ENCODE assay signal across 8 cellular contexts in the genomic region with DNA sequence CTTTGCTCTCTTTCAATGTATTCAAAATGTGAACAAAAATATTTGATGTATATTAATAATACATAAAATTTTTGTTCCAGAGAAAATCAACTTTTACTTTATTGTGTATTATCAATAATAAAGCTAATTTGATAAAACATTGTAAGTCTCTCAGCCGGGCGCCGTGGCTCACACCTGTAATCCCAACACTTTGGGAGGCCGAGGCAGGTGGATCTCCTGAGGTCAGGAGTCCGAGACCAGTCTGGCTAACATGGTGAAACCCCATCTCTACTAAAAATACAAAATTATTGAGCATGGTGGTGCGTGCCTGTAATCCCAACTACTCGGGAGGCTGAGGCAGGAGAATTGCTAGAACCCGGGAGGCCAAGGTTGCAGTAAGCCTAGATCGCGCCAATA. TPM values are rescaled to one million over a fixed set of nuclear protein-coding genes. Genes with fewer than 3 reads are reported as not detected.
DNase-seq lines count a peak whose midpoint lies in the region; ATAC-seq, FAIRE-seq and TF ChIP-seq lines count a peak whose summit lies in the region.
"Not testable (repeated sequence)": the region's sequence is repeated elsewhere in the genome, so short reads cannot be mapped to it uniquely, and the experiment has no call there.

No MANE protein-coding gene starts in this region.

- not testable (repeated sequence) for H3K4me1 ChIP-seq in K562 (replicated peaks in 1 of 2; ENCODE audit: control insufficient read depth in 2 of 2, insufficient read depth in 2 of 2, low read length in 2 of 2); fibroblast of lung (ENCODE audit: control insufficient read depth, extremely low read depth, insufficient read depth, low read length); mesodermal cell (ENCODE audit: control insufficient read depth, insufficient read depth, low read length, poor library complexity, severe bottlenecking); prostate gland (replicated peaks)
- H3K4me1 ChIP-seq in transverse colon = peaks cover 20 to 52% (median 33%) of the 10 kb centered on the region in 4 donors

- H3K9me3 ChIP-seq in MG63; K562 (replicated peaks; ENCODE audit: control insufficient read depth, insufficient read depth, low read depth, low read length); fibroblast of lung (ENCODE audit: control insufficient read depth, insufficient read depth, low read depth, low read length); mesodermal cell (ENCODE audit: control insufficient read depth, low read length); prostate gland; transverse colon: not testable (repeated sequence)

- WGBS in K562 (ENCODE audit: insufficient coverage, low coverage, missing lambda C conversion rate) = 14% methylated on average over 8 of the region's 10 CpGs
- 75 to 94% methylated on average over 7 of the region's 10 CpGs for WGBS in mesodermal cell (ENCODE audit: insufficient coverage in 2 of 2), 2 experiments
- WGBS in prostate gland = 89% methylated on average over 10 of the region's 10 CpGs
- WGBS in transverse colon (ENCODE audit: low coverage in 1 of 2), 2 donors = 78 to 88% methylated on average over 10 of the region's 10 CpGs

- not testable (repeated sequence) for H3K27ac Mint-ChIP-seq in Calu3 (ENCODE audit: unreplicated experiment)
- peak overlapping the region; percentile 98 for H3K27ac Mint-ChIP-seq in activated CD4-positive, alpha-beta T cell treated with anti-CD3 and anti-CD28 coated beads, Interleukin-2, amount 10 ng/mL, durations not matched to agents 7 days and 5 days

- H2AFZ ChIP-seq in K562 (ENCODE audit: low read depth, low read length) = not testable (repeated sequence)
- peak overlapping the region; percentile 40 for H2AFZ ChIP-seq in fibroblast of lung (ENCODE audit: low read length)

- POLR2A ChIA-PET in activated CD4-positive, alpha-beta T cell treated with anti-CD3 and anti-CD28 coated beads, Interleukin-2, amount 10 ng/mL, durations not matched to agents 7 days and 5 days (lab: Charles Lee) = interaction anchor here (0.6 kb wide), 1 partner anchor 136 kb away, joined by 3 read pairs; no protein-coding TSS in a partner anchor
- POLR2A ChIA-PET in K562 (lab: Yijun Ruan, JAX) = not testable (repeated sequence)

- peak overlapping the region; percentile 78 for H3K4me3 ChIP-seq in MG63
- H3K4me3 ChIP-seq in K562 = not testable (repeated sequence)
- peak overlapping the region in 2 of 4 experiments; percentile 87 to 93 for H3K4me3 ChIP-seq in fibroblast of lung (replicated peaks in 1 of 4; ENCODE audit: control extremely low read depth in 1 of 4, insufficient read depth in 1 of 4, low read depth in 3 of 4, low read length in 4 of 4)
- H3K4me3 ChIP-seq in mesodermal cell (ENCODE audit: extremely low read depth, insufficient read depth, low read length, poor library complexity, severe bottlenecking) = peak overlapping the region; percentile 81
- H3K4me3 ChIP-seq in prostate gland = peak overlapping the region in 1 of 2 donors; percentile 61
- H3K4me3 ChIP-seq in transverse colon = peak overlapping the region in 1 of 4 donors; percentile 16

- in situ Hi-C loops in K562 (cut with MboI); transverse colon (cut with MboI; ENCODE audit: low pct_ligation_motif_present in 1 of 4, low pct_unique_long_range_greater_than_20kb in 1 of 4, low sequenced_read_pairs in 3 of 4): not testable (repeated sequence)

- not testable (repeated sequence) for H3K9ac ChIP-seq in K562 (ENCODE audit: insufficient read depth in 1 of 2, low read depth in 2 of 2, low read length in 2 of 2); fibroblast of lung (ENCODE audit: insufficient read depth, low read length)

- intact Hi-C loops in Calu3 (cut with micrococcal nuclease; ENCODE audit: unreplicated experiment); K562 (cut with micrococcal nuclease); transverse colon (cut with DNase I; ENCODE audit: low total_unique reads): not testable (repeated sequence)
- intact Hi-C loops in prostate gland (cut with DNase I) = loop anchor here (5.0 to 10.0 kb wide), 2 partner anchors 123 to 639 kb away; no protein-coding TSS in a partner anchor

- H4K20me1 ChIP-seq in K562 (replicated peaks; ENCODE audit: control insufficient read depth, insufficient read depth, low read length); fibroblast of lung (ENCODE audit: control insufficient read depth, extremely low read depth, insufficient read depth, low read length): not testable (repeated sequence)

- H3K9me1 ChIP-seq in K562 (ENCODE audit: control insufficient read depth, insufficient read depth, low read length) = not testable (repeated sequence)

- H3K27me3 ChIP-seq in MG63; K562 (ENCODE audit: control insufficient read depth in 2 of 2, insufficient read depth in 2 of 2, low read length in 2 of 2); fibroblast of lung (ENCODE audit: control insufficient read depth, insufficient read depth, low read length); prostate gland (replicated peaks; ENCODE audit: insufficient read depth); transverse colon: not testable (repeated sequence)

- TF ChIP-seq POLR2A in K562 (conservative IDR thresholded peaks at IDR 0.05); prostate gland (IDR thresholded peaks at IDR 0.05); transverse colon (IDR thresholded peaks at IDR 0.05): not testable (repeated sequence)

- H3K4me2 ChIP-seq in K562 (ENCODE audit: insufficient read depth, low read length) = peak overlapping the region; percentile 68; the same call in 1 of the 2 replicates
- H3K4me2 ChIP-seq in fibroblast of lung (ENCODE audit: extremely low read depth, insufficient read depth, low read length) = not testable (repeated sequence)

- not testable (repeated sequence) for H3K4me1 Mint-ChIP-seq in Calu3 (ENCODE audit: low read depth, unreplicated experiment)
- H3K4me1 Mint-ChIP-seq in activated CD4-positive, alpha-beta T cell treated with anti-CD3 and anti-CD28 coated beads, Interleukin-2, amount 10 ng/mL, durations not matched to agents 7 days and 5 days = peaks cover 15% of the 10 kb centered on the region

- H3K36me3 ChIP-seq in MG63; K562 (ENCODE audit: control insufficient read depth, insufficient read depth, low read length); fibroblast of lung (ENCODE audit: control insufficient read depth, insufficient read depth, low read length); prostate gland; transverse colon: not testable (repeated sequence)
- peaks cover 51% of the 10 kb centered on the region for H3K36me3 ChIP-seq in mesodermal cell (ENCODE audit: control insufficient read depth, insufficient read depth, low read length)

- not testable (repeated sequence) for H3K27me3 Mint-ChIP-seq in Calu3 (ENCODE audit: unreplicated experiment); activated CD4-positive, alpha-beta T cell treated with anti-CD3 and anti-CD28 coated beads, Interleukin-2, amount 10 ng/mL, durations not matched to agents 7 days and 5 days

- ATAC-seq in K562 = not testable (repeated sequence)

- not testable (repeated sequence) for TF ChIP-seq RAD21 in K562 (CRISPR knock-in tag; conservative IDR thresholded peaks at IDR 0.05 in 1 of 2, IDR thresholded peaks at IDR 0.05 in 1 of 2)

- not testable (repeated sequence) for H3K9me3 Mint-ChIP-seq in Calu3 (ENCODE audit: low read depth, unreplicated experiment)
- H3K9me3 Mint-ChIP-seq in activated CD4-positive, alpha-beta T cell treated with anti-CD3 and anti-CD28 coated beads, Interleukin-2, amount 10 ng/mL, durations not matched to agents 7 days and 5 days = peaks cover 25% of the 10 kb centered on the region

- TF ChIP-seq EP300 in K562 (IDR thresholded peaks at IDR 0.05; ENCODE audit: low read length); transverse colon (IDR thresholded peaks at IDR 0.05; ENCODE audit: low read depth): not testable (repeated sequence)

- CTCF ChIA-PET in Calu3 (lab: Charles Lee) = interaction anchor here (1.1 kb wide), 1 partner anchor 13 kb away, joined by 3 read pairs; no protein-coding TSS in a partner anchor
- CTCF ChIA-PET in activated CD4-positive, alpha-beta T cell treated with anti-CD3 and anti-CD28 coated beads, Interleukin-2, amount 10 ng/mL, durations not matched to agents 7 days and 5 days (lab: Charles Lee) = interaction anchor here (0.7 to 1.1 kb wide), 2 partner anchors 110 to 122 kb away, joined by 3 to 4 read pairs; no protein-coding TSS in a partner anchor
- CTCF ChIA-PET in K562 (lab: Yijun Ruan, JAX; ENCODE audit: low intra/inter-chr PET ratio) = not testable (repeated sequence)

- peak overlapping the region; percentile 80 for H3K4me3 Mint-ChIP-seq in Calu3 (ENCODE audit: low read depth, unreplicated experiment)
- H3K4me3 Mint-ChIP-seq in activated CD4-positive, alpha-beta T cell treated with anti-CD3 and anti-CD28 coated beads, Interleukin-2, amount 10 ng/mL, durations not matched to agents 7 days and 5 days = peak overlapping the region; percentile 95

- not testable (repeated sequence) for H3K79me2 ChIP-seq in K562 (ENCODE audit: control insufficient read depth, insufficient read depth, low read length)
- peaks cover 31% of the 10 kb centered on the region for H3K79me2 ChIP-seq in fibroblast of lung (ENCODE audit: control insufficient read depth, insufficient read depth, low read length)

- peaks cover 30% of the 10 kb centered on the region for H3K36me3 Mint-ChIP-seq in Calu3 (ENCODE audit: insufficient read depth, unreplicated experiment)
- H3K36me3 Mint-ChIP-seq in activated CD4-positive, alpha-beta T cell treated with anti-CD3 and anti-CD28 coated beads, Interleukin-2, amount 10 ng/mL, durations not matched to agents 7 days and 5 days (ENCODE audit: low read depth) = peaks cover 52% of the 10 kb centered on the region

- not testable (repeated sequence) for DNase-seq in Calu3; MG63; activated CD4-positive, alpha-beta T cell treated with anti-CD3 and anti-CD28 coated beads, Interleukin-2, amount 10 ng/mL, durations not matched to agents 7 days and 5 days; K562 (ENCODE audit: extremely low read depth in 1 of 4, low spot score in 3 of 4); fibroblast of lung (ENCODE audit: low read depth in 2 of 2); prostate gland (ENCODE audit: low spot score); transverse colon

- not testable (repeated sequence) for FAIRE-seq in K562 (lab: Jason Lieb, UNC)

- not testable (repeated sequence) for TF ChIP-seq CTCF in Calu3 (IDR thresholded peaks at IDR 0.05; ENCODE audit: unreplicated experiment); K562 (IDR thresholded peaks at IDR 0.05 in 2 of 3, conservative IDR thresholded peaks at IDR 0.05 in 1 of 3; ENCODE audit: insufficient read depth in 2 of 3, low read depth in 1 of 3, low read length in 3 of 3); fibroblast of lung (conservative IDR thresholded peaks at IDR 0.05 in 1 of 2, IDR thresholded peaks at IDR 0.05 in 1 of 2; ENCODE audit: low read depth in 1 of 2, low read length in 2 of 2); prostate gland (IDR thresholded peaks at IDR 0.05); transverse colon (IDR thresholded peaks at IDR 0.05)

- H3K27ac ChIP-seq in K562 (ENCODE audit: extremely low read depth, low read depth, low read length); fibroblast of lung (ENCODE audit: insufficient read depth, low read length); mesodermal cell (ENCODE audit: low read depth, low read length, severe bottlenecking): not testable (repeated sequence)
- H3K27ac ChIP-seq in prostate gland (peak overlapping the region; percentile 91 to 92), transverse colon (peak overlapping the region; percentile 94 to 100 (median 96))

- not testable (repeated sequence) for BruUV-seq in Calu3 (replicated peaks; lab: Mats Ljungman, UMichigan); K562 (replicated peaks; lab: Mats Ljungman, UMichigan)

RNA-seq across cellular contexts. Expression of a gene that starts 0.4 kb away (rescaled TPM):
- total RNA-seq in Calu3 (2022) (18.4 and 19.0 TPM in 2 replicates), K562 (2014; rRNA removed) (2.6 TPM in 2 replicates), K562 (2014; rRNA removed; fragmentation: Illumina TruSeq; extraction: Trizol) (5.8 TPM in 2 replicates), K562 (2015; rRNA removed; fragmentation: Illumina TruSeq; extraction: Trizol) (5.7 and 6.7 TPM in 2 replicates), K562 (2021) (4.3 TPM in 2 replicates), fibroblast of lung (15.7 and 17.8 TPM in 2 replicates), prostate gland (10 to 100 TPM; 70.4 to 97.8 TPM), transverse colon (100 to 1,000 TPM in 3 of 4 donors, 10 to 100 TPM in 1; 93.9 to 236 (median 157) TPM)
- total RNA-seq in MG63 (2014; rRNA removed; shearing (Covaris generic); ENCODE audit: low replicate concordance) = 2.0 and 18.0 TPM in 2 replicates
- 10 to 100 TPM; 56.8 to 64.7 TPM for total RNA-seq in activated CD4-positive, alpha-beta T cell treated with anti-CD3 and anti-CD28 coated beads, Interleukin-2, amount 10 ng/mL, durations not matched to agents 7 days and 5 days
- 8.4 and 14.8 TPM in 2 replicates for total RNA-seq in K562 (2011; cell fraction: chromatin; rRNA removed; ENCODE audit: low replicate concordance)
- total RNA-seq in K562 (2011; cell fraction: nucleolus; rRNA removed) = 6.4 and 6.5 TPM in 2 replicates
- total RNA-seq in K562 (2011; cell fraction: nucleoplasm; rRNA removed) = 9.8 and 12.1 TPM in 2 replicates
- polyA plus RNA-seq in K562 (2011; rRNA removed) (3.2 and 5.9 TPM in 2 replicates), K562 (2014; fragmentation: Illumina TruSeq; extraction: Trizol) (2.7 and 3.2 TPM in 2 replicates), K562 (2014; fragmentation: Nextera tagmentation; extraction: Ambion mirVana) (1 to 10 TPM; 1.0 to 1.1 TPM), K562 (2014; rRNA removed) (2.2 and 4.4 TPM in 2 replicates), fibroblast of lung (8.0 and 10.9 TPM in 2 replicates)
- polyA plus RNA-seq in K562 (2011; cell fraction: cytosol; rRNA removed) = 1.6 and 4.6 TPM in 2 replicates
- 4.1 and 10.4 TPM in 2 replicates for polyA plus RNA-seq in K562 (2011; cell fraction: nucleus; rRNA removed)
- 1.4 and 3.5 TPM in 2 replicates for polyA plus RNA-seq in K562 (2012)
- polyA minus RNA-seq in K562 (2011; rRNA and poly(A)+ RNA removed) = 5.5 and 11.9 TPM in 2 replicates
- 1.0 and 5.0 TPM in 2 replicates for polyA minus RNA-seq in K562 (2011; cell fraction: cytosol; rRNA and poly(A)+ RNA removed)
- 4.1 and 5.7 TPM in 2 replicates for polyA minus RNA-seq in K562 (2011; cell fraction: nucleus; rRNA and poly(A)+ RNA removed)
- 3.9 and 4.6 TPM in 2 replicates for polyA plus RNA-seq in fibroblast of lung (2012)
- 7.1 and 13.9 TPM in 2 replicates for polyA minus RNA-seq in fibroblast of lung (ENCODE audit: low replicate concordance)
- polyA plus RNA-seq in mesodermal cell (2013, experiment 1 of 2) = 24.5 TPM
- polyA plus RNA-seq in mesodermal cell (2013, experiment 2 of 2) = 28.6 TPM
